Comparison of ENCODE assay signal across 10 cellular contexts in the genomic region with DNA sequence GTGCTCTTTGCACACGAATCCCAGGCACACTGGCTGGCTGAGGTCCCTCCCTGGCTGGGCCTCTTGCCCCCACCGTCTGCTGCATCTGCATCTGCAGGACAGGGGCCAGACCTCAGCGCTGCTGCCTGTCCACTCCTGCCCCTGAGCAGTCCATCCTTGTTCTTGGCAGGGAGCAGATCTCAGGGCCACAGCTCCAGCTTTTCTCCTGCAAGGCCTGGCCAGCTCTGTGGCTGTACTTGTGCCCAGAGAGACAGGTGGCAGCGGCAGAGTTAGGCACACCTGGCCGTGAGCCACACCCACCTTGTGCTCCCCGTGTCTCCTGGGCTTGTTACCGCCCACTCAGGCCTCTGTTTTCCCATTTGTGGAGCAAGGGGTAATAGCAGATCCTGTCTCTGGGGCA. TPM values are rescaled to one million over a fixed set of nuclear protein-coding genes. Genes with fewer than 3 reads are reported as not detected.
DNase-seq lines count a peak whose midpoint lies in the region; ATAC-seq and TF ChIP-seq lines count a peak whose summit lies in the region.
"Had no signal": no experiment of that assay in that cellular context is flagged by ENCODE, and none has a peak within 500 bp of the region (broad histone marks: within the 10 kb centered on the region; RNA-seq: fewer than 3 reads in every experiment).

No MANE protein-coding gene starts in this region.

- H2AFZ ChIP-seq in mammary epithelial cell (ENCODE audit: low read depth, low read length) (no peak overlapping the region), mesenchymal stem cell (ENCODE audit: low read depth, low read length) (no peak overlapping the region)

- dilution Hi-C loops in mammary epithelial cell (cut with HindIII; ENCODE audit: low sequenced_read_pairs) = no loop called here

- H3K27me3 ChIP-seq in mammary epithelial cell (ENCODE audit: insufficient read depth, low read length) = no peaks in the 10 kb centered on the region
- H3K27me3 ChIP-seq in mesenchymal stem cell (ENCODE audit: control insufficient read depth in 1 of 2, insufficient read depth in 1 of 2, low read length in 2 of 2) = no peaks in the 10 kb centered on the region
- no peaks in the 10 kb centered on the region for H3K27me3 ChIP-seq in thoracic aorta (replicated peaks; ENCODE audit: insufficient read depth)

- peak overlapping the region in 1 of 2 experiments; percentile 37 for H2BK12ac ChIP-seq in mesenchymal stem cell (ENCODE audit: low read length in 2 of 2)

- no peak overlapping the region for H3K4ac ChIP-seq in mesenchymal stem cell (ENCODE audit: low read depth in 1 of 2, low read length in 2 of 2)

- no peak overlapping the region for H2BK5ac ChIP-seq in mesenchymal stem cell (ENCODE audit: low read depth, low read length, poor library complexity, severe bottlenecking)

- H3K79me2 ChIP-seq in mammary epithelial cell (ENCODE audit: insufficient read depth, low read length) = peaks cover 98% of the 10 kb centered on the region

- H3K36me3 ChIP-seq in mammary epithelial cell (ENCODE audit: insufficient read depth, low read length) (no peaks in the 10 kb centered on the region), mesenchymal stem cell (ENCODE audit: control insufficient read depth in 1 of 2, insufficient read depth in 2 of 2, low read depth in 1 of 2, low read length in 2 of 2) (peaks cover 63 to 67% of the 10 kb centered on the region in 2 experiments), thoracic aorta (no peaks in the 10 kb centered on the region)

- H3K18ac ChIP-seq in mesenchymal stem cell (ENCODE audit: low read depth in 1 of 2, low read length in 2 of 2) = peak overlapping the region; percentile 26 to 31

- CTCF ChIA-PET in mammary epithelial cell (lab: Charles Lee; ENCODE audit: low non-redundant PET) = no interaction called here

- H3K4me2 ChIP-seq in mammary epithelial cell (ENCODE audit: insufficient read depth, low read depth, low read length) (peak overlapping the region; percentile 15), mesenchymal stem cell (ENCODE audit: low read length, poor library complexity, severe bottlenecking) (no peak overlapping the region)

- no peak overlapping the region for H3K9ac ChIP-seq in mammary epithelial cell (ENCODE audit: insufficient read depth, low read length)
- H3K9ac ChIP-seq in mesenchymal stem cell (ENCODE audit: low read length) = peak overlapping the region; percentile 1

- H4K20me1 ChIP-seq in mammary epithelial cell (ENCODE audit: insufficient read depth, low read length) = no peaks in the 10 kb centered on the region

- no peak overlapping the region for H2BK15ac ChIP-seq in mesenchymal stem cell (ENCODE audit: low read depth, poor library complexity, severe bottlenecking)

- H3K4me3 ChIP-seq in mammary epithelial cell (replicated peaks in 1 of 3; ENCODE audit: insufficient read depth in 1 of 3, low read depth in 2 of 3, low read length in 3 of 3) = no peak overlapping the region
- H3K4me3 ChIP-seq in mesenchymal stem cell (ENCODE audit: insufficient read depth in 1 of 2, low read depth in 1 of 2, low read length in 2 of 2) = no peak overlapping the region
- no peak overlapping the region for H3K4me3 ChIP-seq in thoracic aorta

- H3K27ac ChIP-seq in mammary epithelial cell (ENCODE audit: insufficient read depth, low read depth, low read length) = no peak overlapping the region
- H3K27ac ChIP-seq in mesenchymal stem cell (ENCODE audit: low read length, poor library complexity, severe bottlenecking) = no peak overlapping the region
- H3K27ac ChIP-seq in thoracic aorta = peak overlapping the region; percentile 71 to 79
- H3K27ac ChIP-seq: VCaP had no signal

- in situ Hi-C loops in mammary epithelial cell (cut with MboI; ENCODE audit: low sequenced_read_pairs in 2 of 2) = no loop called here

- ATAC-seq in thoracic aorta (ENCODE audit: insufficient number of reproducible peaks, low FRiP score, low read depth) (no peak), GM18868 (IDR thresholded peaks at IDR 0.05; ENCODE audit: unreplicated experiment) (no peak)
- ATAC-seq: activated naive CD8-positive, alpha-beta T cell treated with anti-CD3 and anti-CD28 coated beads, Interleukin-2, amount 50 U/mL, for 24 hours had no signal

- no peak overlapping the region for H4K91ac ChIP-seq in mesenchymal stem cell (ENCODE audit: low read length)

- DNase-seq in NCI-H2196 treated with DMSO at 0.1 percent for 48 hours (lab: John Stamatoyannopoulos, UW; ENCODE audit: unreplicated experiment) = peak; percentile 32
- no peak for DNase-seq in mammary epithelial cell
- DNase-seq in mesenchymal stem cell = no peak
- DNase-seq in thoracic aorta (ENCODE audit: low spot score) = no peak
- DNase-seq in kidney tubule cell (ENCODE audit: low spot score) = no peak
- DNase-seq in MV-4-11 (lab: John Stamatoyannopoulos, UW) = no peak
- DNase-seq: activated naive CD8-positive, alpha-beta T cell treated with anti-CD3 and anti-CD28 coated beads, Interleukin-2, amount 50 U/mL, for 24 hours; kidney glomerular epithelial cell had no signal

- WGBS in mammary epithelial cell (ENCODE audit: low coverage, missing lambda C conversion rate) = 9% methylated on average over 5 of the region's 7 CpGs
- 77% methylated on average over 7 of the region's 7 CpGs for WGBS in mesenchymal stem cell

- H2BK120ac ChIP-seq in mesenchymal stem cell (ENCODE audit: low read depth, low read length) = no peak overlapping the region

- H3K9me3 ChIP-seq in mammary epithelial cell (replicated peaks; ENCODE audit: insufficient read depth, low read length) (no peaks in the 10 kb centered on the region), mesenchymal stem cell (ENCODE audit: control insufficient read depth, low read length) (no peaks in the 10 kb centered on the region), thoracic aorta (no peaks in the 10 kb centered on the region)

- no TSS peak for BruUV-seq in mammary epithelial cell (replicated peaks; lab: Mats Ljungman, UMichigan)

- no peak overlapping the region for H2AK5ac ChIP-seq in mesenchymal stem cell (ENCODE audit: low read length, severe bottlenecking)

- H3K14ac ChIP-seq in mesenchymal stem cell (ENCODE audit: low read length in 2 of 2) = peak overlapping the region in 1 of 2 experiments; percentile 73

- peak overlapping the region; percentile 79 for H4K8ac ChIP-seq in mesenchymal stem cell (ENCODE audit: low read length)

- H3K4me1 ChIP-seq in mammary epithelial cell (ENCODE audit: insufficient read depth, low read length) (peaks cover 44% of the 10 kb centered on the region), mesenchymal stem cell (ENCODE audit: control insufficient read depth, insufficient read depth, low read depth, low read length) (peaks cover 76% of the 10 kb centered on the region), thoracic aorta (ENCODE audit: control insufficient read depth in 1 of 2, low read depth in 2 of 2) (peaks cover 58 to 73% of the 10 kb centered on the region in 2 donors)

- H3K79me1 ChIP-seq in mesenchymal stem cell (replicated peaks; ENCODE audit: low read length, poor library complexity, severe bottlenecking) = no peaks in the 10 kb centered on the region

- intact Hi-C loops in mammary epithelial cell (cut with micrococcal nuclease) = no loop called here

- H3K23ac ChIP-seq in mesenchymal stem cell (ENCODE audit: low read length in 2 of 2) = no peak overlapping the region

- no peak for TF ChIP-seq CTCF in mammary epithelial cell (conservative IDR thresholded peaks at IDR 0.05 in 1 of 2, IDR thresholded peaks at IDR 0.05 in 1 of 2; ENCODE audit: extremely low read depth in 1 of 2, insufficient read depth in 1 of 2, low read depth in 1 of 2, low read length in 2 of 2)
- no peak for TF ChIP-seq CTCF in thoracic aorta (IDR thresholded peaks at IDR 0.05)

RNA-seq across cellular contexts. Expression of a gene that starts 13.9 kb away (rescaled TPM):
- 10 to 100 TPM; 41.3 to 41.7 TPM for total RNA-seq in mammary epithelial cell
- 50.6 TPM for polyA plus RNA-seq in mammary epithelial cell
- polyA minus RNA-seq in mammary epithelial cell = 68.8 TPM
- 99.8 TPM for polyA plus RNA-seq in mesenchymal stem cell (2013, experiment 1 of 2)
- 97.5 TPM for polyA plus RNA-seq in mesenchymal stem cell (2013, experiment 2 of 2)
- 10 to 100 TPM; 24.0 to 43.6 TPM for total RNA-seq in thoracic aorta

Comparison
In these comparisons a context has a peak if more than half of its experiments do, and no peak if none do; other contexts are left out.
1. H3K27ac ChIP-seq: peak in thoracic aorta (2 of 2); none in mammary epithelial cell (single experiment) and mesenchymal stem cell (single experiment).